In the genomic region with DNA sequence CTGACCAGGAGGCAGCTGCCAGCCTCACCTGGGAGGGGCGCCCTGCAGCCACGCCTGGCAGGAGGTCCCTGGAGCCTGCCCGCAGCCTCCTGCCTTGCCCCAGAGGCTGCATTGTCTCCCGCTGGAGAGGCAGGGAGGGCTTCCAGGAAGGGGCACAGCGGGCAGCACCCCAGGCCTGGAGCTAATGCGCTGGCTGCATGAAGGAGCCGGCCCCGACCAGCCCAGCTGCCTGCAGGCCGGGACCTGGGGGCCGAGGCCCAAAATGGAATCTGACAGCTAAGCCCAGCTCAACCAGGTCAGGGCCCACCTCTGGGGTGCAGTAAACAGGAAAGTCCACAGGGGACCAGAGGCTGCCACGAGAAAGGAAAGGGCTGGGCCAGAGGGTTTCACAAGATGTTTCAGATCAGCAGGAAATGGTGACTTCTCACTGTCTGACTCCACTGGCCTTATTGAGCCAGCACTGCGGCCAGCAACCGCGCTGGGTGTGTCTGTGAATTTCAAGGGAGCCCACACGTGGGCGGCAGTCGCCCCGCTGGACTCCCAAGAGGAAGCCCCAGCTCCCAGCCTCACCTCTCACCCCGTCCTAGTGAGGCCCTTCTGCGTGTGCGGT, we compare ENCODE assay signal across 8 cellular contexts. TPM values are rescaled to one million over a fixed set of nuclear protein-coding genes. Genes with fewer than 3 reads are reported as not detected.
DNase-seq lines count a peak whose midpoint lies in the region; ATAC-seq and TF ChIP-seq lines count a peak whose summit lies in the region.

No MANE protein-coding gene starts in this region.

- no peaks in the 10 kb centered on the region for H3K27me3 ChIP-seq in Caco-2 (replicated peaks; ENCODE audit: control insufficient read depth, insufficient read depth, low read length)

- H3K4me3 Mint-ChIP-seq in Caco-2 (ENCODE audit: unreplicated experiment), result no peak overlapping the region

- no peaks in the 10 kb centered on the region for H3K36me3 ChIP-seq in Caco-2 (ENCODE audit: control insufficient read depth, insufficient read depth, low read length)

- DNase-seq in NAMALWA (ENCODE audit: low spot score) (peak; percentile 27), pons (ENCODE audit: low spot score) (peak; percentile 72), glomerular visceral epithelial cell (ENCODE audit: extremely low spot score) (no peak), NCI-H1105 (lab: John Stamatoyannopoulos, UW) (no peak), Caco-2 (no peak)
- DNase-seq in central memory CD4-positive, alpha-beta T cell, result no peak

- POLR2A ChIA-PET in Caco-2 (lab: Charles Lee), result no interaction called here

- intact Hi-C loops in Caco-2 (cut with micrococcal nuclease; ENCODE audit: unreplicated experiment), result no loop called here

- H3K9me3 Mint-ChIP-seq in Caco-2 (ENCODE audit: unreplicated experiment), result peaks cover 12% of the 10 kb centered on the region

- BruUV-seq in Caco-2 (replicated peaks; lab: Mats Ljungman, UMichigan), result no TSS peak

- ATAC-seq in GM18517 (IDR thresholded peaks at IDR 0.05; ENCODE audit: unreplicated experiment), result peak; percentile 55
- peak; percentile 32 for ATAC-seq in esophagus mucosa

- no peak overlapping the region for H3K4me3 ChIP-seq in Caco-2 (ENCODE audit: low read depth, low read length)

- peaks cover 15% of the 10 kb centered on the region for H3K36me3 Mint-ChIP-seq in Caco-2 (ENCODE audit: insufficient read depth, unreplicated experiment)

- no peak overlapping the region for H3K27ac Mint-ChIP-seq in Caco-2 (ENCODE audit: unreplicated experiment)

- no peak for TF ChIP-seq CTCF in Caco-2 (IDR thresholded peaks at IDR 0.05; ENCODE audit: insufficient read depth in 1 of 2, low read depth in 1 of 2, low read length in 1 of 2, severe bottlenecking in 1 of 2, unreplicated experiment in 1 of 2)

- peaks cover 9% of the 10 kb centered on the region for H3K4me1 Mint-ChIP-seq in Caco-2 (ENCODE audit: low read depth, unreplicated experiment)

- H3K27me3 Mint-ChIP-seq in Caco-2 (ENCODE audit: insufficient read depth, unreplicated experiment), result no peaks in the 10 kb centered on the region

- H3K9me3 ChIP-seq in Caco-2, result peaks cover 21% of the 10 kb centered on the region

- peaks cover 19% of the 10 kb centered on the region for H3K4me1 ChIP-seq in Caco-2

- CTCF ChIA-PET in Caco-2 (lab: Charles Lee), result interaction anchor here (1.5 kb wide), 2 partner anchors 61 to 63 kb away, joined by 6 to 7 read pairs; no protein-coding TSS in a partner anchor

RNA-seq across cellular contexts. Expression of a gene that starts 18.6 kb away (rescaled TPM):
- total RNA-seq in esophagus mucosa, result 30.6 TPM
- 5.5 and 6.3 TPM in 2 replicates for total RNA-seq in Caco-2 (2022)

Comparison
In these comparisons a context has a peak if more than half of its experiments do, and no peak if none do; other contexts are left out.
1. DNase-seq: peak in NAMALWA (single experiment) and pons (single experiment); none in glomerular visceral epithelial cell (single experiment), central memory CD4-positive, alpha-beta T cell (single experiment), NCI-H1105 (single experiment) and Caco-2 (0 of 2).